Comparison of ENCODE assay signal across 9 cellular contexts in genomic region chr1:18955116-18955441, GRCh38. TPM values are rescaled to one million over a fixed set of nuclear protein-coding genes. Genes with fewer than 3 reads are reported as not detected.
DNase-seq lines count a peak whose midpoint lies in the region; ATAC-seq and TF ChIP-seq lines count a peak whose summit lies in the region.
"Had no signal": no experiment of that assay in that cellular context is flagged by ENCODE, and none has a peak within 500 bp of the region (broad histone marks: within the 10 kb centered on the region; RNA-seq: fewer than 3 reads in every experiment).

No MANE protein-coding gene starts in this region.

- H3K4me3 ChIP-seq in astrocyte of the cerebellum (ENCODE audit: low read depth, low read length) = peak overlapping the region; percentile 71
- peak overlapping the region; percentile 74 to 85 (median 83) for H3K4me3 ChIP-seq in liver (ENCODE audit: low read depth in 1 of 3, low read length in 3 of 3)
- peak overlapping the region; percentile 77 for H3K4me3 ChIP-seq in thymus (ENCODE audit: low read length)

- in situ Hi-C loops in astrocyte of the cerebellum (cut with HindIII; ENCODE audit: low sequenced_read_pairs) = no loop called here

- peak overlapping the region; percentile 69 for H3K27ac Mint-ChIP-seq in activated CD4-positive, alpha-beta T cell treated with anti-CD3 and anti-CD28 coated beads, Interleukin-2, amount 10 ng/mL, durations not matched to agents 24 days and 14 days

- H3K9me3 ChIP-seq in liver (ENCODE audit: control insufficient read depth in 4 of 4, low read length in 3 of 4) (no peaks in the 10 kb centered on the region), thymus (ENCODE audit: control insufficient read depth) (no peaks in the 10 kb centered on the region)
- H3K9me3 ChIP-seq: BE2C had no signal

- peaks cover 65% of the 10 kb centered on the region for H3K4me1 Mint-ChIP-seq in activated CD4-positive, alpha-beta T cell treated with anti-CD3 and anti-CD28 coated beads, Interleukin-2, amount 10 ng/mL, durations not matched to agents 24 days and 14 days

- no peaks in the 10 kb centered on the region for H3K9me3 Mint-ChIP-seq in activated CD4-positive, alpha-beta T cell treated with anti-CD3 and anti-CD28 coated beads, Interleukin-2, amount 10 ng/mL, durations not matched to agents 24 days and 14 days

- H3K27me3 Mint-ChIP-seq in activated CD4-positive, alpha-beta T cell treated with anti-CD3 and anti-CD28 coated beads, Interleukin-2, amount 10 ng/mL, durations not matched to agents 24 days and 14 days = peaks cover 11% of the 10 kb centered on the region

- peak overlapping the region; percentile 88 for H3K4me3 Mint-ChIP-seq in activated CD4-positive, alpha-beta T cell treated with anti-CD3 and anti-CD28 coated beads, Interleukin-2, amount 10 ng/mL, durations not matched to agents 24 days and 14 days

- H3K4me1 ChIP-seq in liver (ENCODE audit: control insufficient read depth in 4 of 4, insufficient read depth in 4 of 4, low read length in 3 of 4) (peaks cover 13 to 56% (median 37%) of the 10 kb centered on the region in 4 donors), thymus (ENCODE audit: control insufficient read depth, insufficient read depth, low read length) (peaks cover 37% of the 10 kb centered on the region)
- H3K4me1 ChIP-seq: BE2C had no signal

- intact Hi-C loops in activated CD4-positive, alpha-beta T cell treated with anti-CD3 and anti-CD28 coated beads, Interleukin-2, amount 10 ng/mL, durations not matched to agents 24 days and 14 days (cut with micrococcal nuclease) = no loop called here

- peak overlapping the region; percentile 58 to 80 for H3K9ac ChIP-seq in liver (ENCODE audit: low read depth in 1 of 2, low read length in 2 of 2)

- no peak for ATAC-seq in GM18907 (IDR thresholded peaks at IDR 0.05; ENCODE audit: unreplicated experiment)
- no peak for ATAC-seq in HG02870 (IDR thresholded peaks at IDR 0.05; ENCODE audit: unreplicated experiment)

- TF ChIP-seq RAD21 in liver (IDR thresholded peaks at IDR 0.05) = no peak

- no peak for DNase-seq in activated CD4-positive, alpha-beta T cell treated with anti-CD3 and anti-CD28 coated beads, Interleukin-2, amount 10 ng/mL, durations not matched to agents 24 days and 14 days
- no peak for DNase-seq in activated CD4-positive, alpha-beta T cell treated with anti-CD3 and anti-CD28 coated beads, Interleukin-2, amount 50 U/mL, for 4 hours
- DNase-seq in astrocyte of the cerebellum (ENCODE audit: low read depth) (no peak), DMS 273 treated with DMSO at 0.1 percent for 48 hours (lab: John Stamatoyannopoulos, UW) (no peak)
- DNase-seq: BE2C had no signal

- 47% methylated on average over 6 of the region's 6 CpGs for WGBS in liver
- 67% methylated on average over 6 of the region's 6 CpGs for WGBS in thymus

- H3K36me3 ChIP-seq in liver (ENCODE audit: control insufficient read depth in 4 of 4, insufficient read depth in 3 of 4, low read depth in 1 of 4, low read length in 3 of 4) (no peaks in the 10 kb centered on the region), thymus (ENCODE audit: control insufficient read depth, insufficient read depth) (no peaks in the 10 kb centered on the region)
- H3K36me3 ChIP-seq: BE2C had no signal

- H3K27ac ChIP-seq in liver (ENCODE audit: low read depth in 1 of 2, low read length in 2 of 2) (peak overlapping the region; percentile 58 to 66), thymus (ENCODE audit: low read depth) (no peak overlapping the region)

- TF ChIP-seq CTCF in astrocyte of the cerebellum (IDR thresholded peaks at IDR 0.05; ENCODE audit: low read depth, low read length, missing control alignments) (no peak), liver (IDR thresholded peaks at IDR 0.05; ENCODE audit: low read depth, low read length, missing input control) (no peak)

- peaks cover 26% of the 10 kb centered on the region for H3K36me3 Mint-ChIP-seq in activated CD4-positive, alpha-beta T cell treated with anti-CD3 and anti-CD28 coated beads, Interleukin-2, amount 10 ng/mL, durations not matched to agents 24 days and 14 days (ENCODE audit: low read depth)

- no peaks in the 10 kb centered on the region for H3K27me3 ChIP-seq in liver (ENCODE audit: control insufficient read depth in 4 of 4, insufficient read depth in 4 of 4, low read length in 3 of 4)
- no peaks in the 10 kb centered on the region for H3K27me3 ChIP-seq in thymus (ENCODE audit: control insufficient read depth, insufficient read depth)

TF ChIP-seq in liver, 16 proteins besides CTCF, POLR2A, EP300 and RAD21:
- TF ChIP-seq REST (IDR thresholded peaks at IDR 0.05) (no peak), RXRA (IDR thresholded peaks at IDR 0.05) (no peak), TAF1 (conservative IDR thresholded peaks at IDR 0.05) (no peak), ZBTB33 (IDR thresholded peaks at IDR 0.05) (no peak), HNF4A (conservative IDR thresholded peaks at IDR 0.05) (no peak)

RNA-seq across cellular contexts. Expression of gene IFFO2, which starts 1.4 kb away (rescaled TPM):
- total RNA-seq in activated CD4-positive, alpha-beta T cell treated with anti-CD3 and anti-CD28 coated beads, Interleukin-2, amount 10 ng/mL, durations not matched to agents 24 days and 14 days = 32.3 and 36.8 TPM in 2 replicates
- total RNA-seq in liver = 1 to 10 TPM; 2.6 to 7.4 TPM
- 1 to 10 TPM in 1 of 2 donors, under 1 TPM in 1; 0.88 to 3.4 TPM for polyA plus RNA-seq in liver
- 22.6 TPM for polyA plus RNA-seq in thymus

RNA-seq across cellular contexts. Expression of gene ALDH4A1, which starts 52.7 kb away (rescaled TPM):
- 2.8 and 5.2 TPM in 2 replicates for total RNA-seq in activated CD4-positive, alpha-beta T cell treated with anti-CD3 and anti-CD28 coated beads, Interleukin-2, amount 10 ng/mL, durations not matched to agents 24 days and 14 days
- total RNA-seq in liver = 100 to 1,000 TPM; 162 to 287 TPM
- polyA plus RNA-seq in liver (100 to 1,000 TPM; 201 to 424 TPM), thymus (24.6 TPM)

Comparison
In these comparisons a context has a peak if more than half of its experiments do, and no peak if none do; other contexts are left out.
1. RNA of gene ALDH4A1, which starts 52.7 kb away (total RNA-seq): 162 to 287 TPM in liver; 2.8 to 5.2 TPM in activated CD4-positive, alpha-beta T cell treated with anti-CD3 and anti-CD28 coated beads, Interleukin-2, amount 10 ng/mL, durations not matched to agents 24 days and 14 days; every median in the first group is over 10 times any median in the second.
2. Peak in every context shown above with its lines, with median percentiles within 50 percentile points of each other: H3K4me3 ChIP-seq.